8 cellular contexts compared by ENCODE assay signal in the genomic region with DNA sequence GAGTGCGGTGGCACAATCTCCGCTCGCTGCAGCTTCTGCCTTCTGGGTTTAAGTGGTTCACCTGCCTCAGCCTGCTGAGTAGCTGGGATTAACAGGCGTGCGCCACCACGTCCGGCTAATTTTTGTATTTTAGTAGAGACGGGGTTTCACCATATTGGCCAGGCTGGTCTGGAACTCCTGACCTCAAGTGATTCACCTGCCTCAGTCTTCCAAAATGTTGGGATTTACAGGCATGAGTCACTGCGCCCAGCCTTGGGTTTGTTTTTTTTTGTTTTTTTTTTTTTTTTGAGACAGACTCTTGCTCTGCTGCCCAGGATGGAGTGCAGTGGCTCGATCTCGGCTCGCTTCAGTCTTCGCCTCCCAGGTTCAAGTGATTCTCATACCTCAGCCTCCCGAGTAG. TPM values are rescaled to one million over a fixed set of nuclear protein-coding genes. Genes with fewer than 3 reads are reported as not detected.
DNase-seq lines count a peak whose midpoint lies in the region; ATAC-seq and TF ChIP-seq lines count a peak whose summit lies in the region.
"Not testable (repeated sequence)": the region's sequence is repeated elsewhere in the genome, so short reads cannot be mapped to it uniquely, and the experiment has no call there.

No MANE protein-coding gene starts in this region.

- peak overlapping the region; percentile 35; the same call in 1 of the 2 replicates for H3K4me2 ChIP-seq in HCT116 (ENCODE audit: low read length)

- H3K9me3 ChIP-seq in CD4-positive, alpha-beta T cell (ENCODE audit: control insufficient read depth, low read length); HCT116 (ENCODE audit: control insufficient read depth in 1 of 2, insufficient read depth in 1 of 2, low read depth in 1 of 2, low read length in 2 of 2); left ventricle myocardium inferior (replicated peaks): not testable (repeated sequence)

- not testable (repeated sequence) for ATAC-seq in CD4-positive, alpha-beta T cell (ENCODE audit: poor library complexity); HCT116; WTC11; naive thymus-derived CD8-positive, alpha-beta T cell

- not testable (repeated sequence) for H3K9me2 ChIP-seq in HCT116 (ENCODE audit: insufficient read depth)

- POLR2A ChIA-PET in CD4-positive, alpha-beta T cell (lab: Charles Lee): interaction anchor here (1.1 to 4.3 kb wide), 2 partner anchors 28 to 60 kb away, joined by 4 to 27 read pairs; no protein-coding TSS in a partner anchor
- POLR2A ChIA-PET in HCT116 (lab: Charles Lee); WTC11 (lab: Charles Lee): not testable (repeated sequence)
- POLR2A ChIA-PET in naive thymus-derived CD8-positive, alpha-beta T cell (lab: Charles Lee): interaction anchor here (0.7 to 10.0 kb wide), 4 partner anchors 17 to 34 kb away, joined by 3 to 93 read pairs (median 12); partner anchors contain the start of gene ARID1A

- peak overlapping the region; percentile 85 for H3K27ac Mint-ChIP-seq in CD4-positive, alpha-beta T cell
- not testable (repeated sequence) for H3K27ac Mint-ChIP-seq in WTC11
- H3K27ac Mint-ChIP-seq in naive thymus-derived CD8-positive, alpha-beta T cell: peak overlapping the region in 8 of 10 donors; percentile 58 to 86 (median 80)
- H3K27ac Mint-ChIP-seq in stimulated activated naive CD8-positive, alpha-beta T cell treated with anti-CD3 and anti-CD28 coated beads, Interleukin-15, Interleukin-2, amounts not matched to agents 100 ng/mL and 50 ng/mL, for 24 hours: peak overlapping the region; percentile 72

- H3K4me1 Mint-ChIP-seq in CD4-positive, alpha-beta T cell (ENCODE audit: low read depth): peaks cover 100% of the 10 kb centered on the region
- peaks cover 78% of the 10 kb centered on the region for H3K4me1 Mint-ChIP-seq in WTC11
- H3K4me1 Mint-ChIP-seq in naive thymus-derived CD8-positive, alpha-beta T cell: peaks cover 49 to 91% (median 88%) of the 10 kb centered on the region in 4 donors
- peaks cover 92% of the 10 kb centered on the region for H3K4me1 Mint-ChIP-seq in stimulated activated naive CD8-positive, alpha-beta T cell treated with anti-CD3 and anti-CD28 coated beads, Interleukin-15, Interleukin-2, amounts not matched to agents 100 ng/mL and 50 ng/mL, for 24 hours (ENCODE audit: low read depth)

- TF ChIP-seq CTCF in CD4-positive, alpha-beta T cell (IDR thresholded peaks at IDR 0.05); HCT116 (IDR thresholded peaks at IDR 0.05 in 2 of 3, conservative IDR thresholded peaks at IDR 0.05 in 1 of 3; ENCODE audit: borderline replicate concordance in 1 of 3, insufficient read depth in 1 of 3, low read depth in 2 of 3, low read length in 2 of 3); WTC11 (IDR thresholded peaks at IDR 0.05); brain microvascular endothelial cell (IDR thresholded peaks at IDR 0.05; ENCODE audit: low read depth, low read length, missing control alignments); left ventricle myocardium inferior (IDR thresholded peaks at IDR 0.05; ENCODE audit: borderline replicate concordance): not testable (repeated sequence)

- RAD21 ChIA-PET in HCT116 (lab: Charles Lee; ENCODE audit: low non-redundant PET in 1 of 2, low total read pairs in 2 of 2, uncharacterized antibody in 2 of 2, unreplicated experiment in 2 of 2): interaction anchor here in 1 of 2 experiments (0.7 kb wide), 1 partner anchor 63 kb away, joined by 4 read pairs; no protein-coding TSS in a partner anchor

- H4K20me1 ChIP-seq in HCT116 (ENCODE audit: insufficient read depth): peaks cover 27% of the 10 kb centered on the region; the same call in 1 of the 2 replicates

- H3K27me3 Mint-ChIP-seq in CD4-positive, alpha-beta T cell; WTC11 (ENCODE audit: low read depth); naive thymus-derived CD8-positive, alpha-beta T cell; stimulated activated naive CD8-positive, alpha-beta T cell treated with anti-CD3 and anti-CD28 coated beads, Interleukin-15, Interleukin-2, amounts not matched to agents 100 ng/mL and 50 ng/mL, for 24 hours: not testable (repeated sequence)

- in situ Hi-C loops in brain microvascular endothelial cell (cut with HindIII; ENCODE audit: low pct_ligation_motif_present, low sequenced_read_pairs): not testable (repeated sequence)

- DNase-seq in CD4-positive, alpha-beta T cell; HCT116 (ENCODE audit: low read depth, low spot score); WTC11 (ENCODE audit: low spot score); left ventricle myocardium inferior; naive thymus-derived CD8-positive, alpha-beta T cell: not testable (repeated sequence)
- DNase-seq in M059J (ENCODE audit: low read depth) (peak; percentile 84), brain microvascular endothelial cell (peak; percentile 24)

- not testable (repeated sequence) for H3K4me3 Mint-ChIP-seq in CD4-positive, alpha-beta T cell
- H3K4me3 Mint-ChIP-seq in WTC11: peak overlapping the region; percentile 32
- peak overlapping the region in 6 of 10 donors; percentile 20 to 73 (median 48) for H3K4me3 Mint-ChIP-seq in naive thymus-derived CD8-positive, alpha-beta T cell
- H3K4me3 Mint-ChIP-seq in stimulated activated naive CD8-positive, alpha-beta T cell treated with anti-CD3 and anti-CD28 coated beads, Interleukin-15, Interleukin-2, amounts not matched to agents 100 ng/mL and 50 ng/mL, for 24 hours: peak overlapping the region; percentile 11

- not testable (repeated sequence) for TF ChIP-seq RAD21 in HCT116 (IDR thresholded peaks at IDR 0.05; ENCODE audit: low read depth)

- H3K4me1 ChIP-seq in HCT116 (ENCODE audit: control insufficient read depth in 1 of 2, insufficient read depth in 2 of 2, low read length in 2 of 2) (peaks cover 42 to 64% of the 10 kb centered on the region in 2 experiments), left ventricle myocardium inferior (peaks cover 100% of the 10 kb centered on the region)

- not testable (repeated sequence) for H2AFZ ChIP-seq in HCT116 (ENCODE audit: low read depth, low read length, poor library complexity, severe bottlenecking)

- H3K9me3 Mint-ChIP-seq in CD4-positive, alpha-beta T cell; WTC11; naive thymus-derived CD8-positive, alpha-beta T cell; stimulated activated naive CD8-positive, alpha-beta T cell treated with anti-CD3 and anti-CD28 coated beads, Interleukin-15, Interleukin-2, amounts not matched to agents 100 ng/mL and 50 ng/mL, for 24 hours: not testable (repeated sequence)

- H3K4me3 ChIP-seq in HCT116 (replicated peaks in 1 of 2; ENCODE audit: low read depth in 1 of 2, low read length in 2 of 2); brain microvascular endothelial cell (ENCODE audit: low read depth, low read length); left ventricle myocardium inferior: not testable (repeated sequence)

- not testable (repeated sequence) for H3K27ac ChIP-seq in CD4-positive, alpha-beta T cell (ENCODE audit: low read depth, low read length); HCT116 (ENCODE audit: low read depth, low read length); brain microvascular endothelial cell
- peak overlapping the region; percentile 3 for H3K27ac ChIP-seq in left ventricle myocardium inferior (replicated peaks)

- not testable (repeated sequence) for TF ChIP-seq POLR2A in HCT116 (IDR thresholded peaks at IDR 0.05; ENCODE audit: borderline replicate concordance, extremely low read depth, insufficient read depth, insufficient read length)

- H3K79me2 ChIP-seq in HCT116 (ENCODE audit: insufficient read depth, low read length): peaks cover 99% of the 10 kb centered on the region

- peaks cover 13% of the 10 kb centered on the region in 2 experiments for H3K36me3 ChIP-seq in HCT116 (ENCODE audit: control insufficient read depth in 1 of 2, insufficient read depth in 2 of 2, low read length in 2 of 2)
- H3K36me3 ChIP-seq in brain microvascular endothelial cell (replicated peaks): not testable (repeated sequence)
- H3K36me3 ChIP-seq in left ventricle myocardium inferior: peaks cover 11% of the 10 kb centered on the region

- intact Hi-C loops in CD4-positive, alpha-beta T cell (cut with DNase I, micrococcal nuclease): loop anchor here in 1 of 2 experiments (2.0 to 10.0 kb wide), 2 partner anchors 13 to 59 kb away; partner anchors contain the start of gene PIGV
- intact Hi-C loops in HCT116 (cut with micrococcal nuclease): loop anchor here (5.0 kb wide), 1 partner anchor 46 kb away; no protein-coding TSS in a partner anchor
- intact Hi-C loops in left ventricle myocardium inferior (cut with micrococcal nuclease): not testable (repeated sequence)

- not testable (repeated sequence) for H3K9ac ChIP-seq in HCT116 (ENCODE audit: low read length)

- BruUV-seq in HCT116 (replicated peaks; lab: Mats Ljungman, UMichigan): not testable (repeated sequence)

- peaks cover 31% of the 10 kb centered on the region for H3K36me3 Mint-ChIP-seq in CD4-positive, alpha-beta T cell (ENCODE audit: low read depth)
- H3K36me3 Mint-ChIP-seq in WTC11: not testable (repeated sequence)
- peaks cover 0 to 23% (median 6%) of the 10 kb centered on the region in 3 donors for H3K36me3 Mint-ChIP-seq in naive thymus-derived CD8-positive, alpha-beta T cell
- H3K36me3 Mint-ChIP-seq in stimulated activated naive CD8-positive, alpha-beta T cell treated with anti-CD3 and anti-CD28 coated beads, Interleukin-15, Interleukin-2, amounts not matched to agents 100 ng/mL and 50 ng/mL, for 24 hours (ENCODE audit: low read depth): peaks cover 36% of the 10 kb centered on the region

- CTCF ChIA-PET in CD4-positive, alpha-beta T cell (lab: Charles Lee): interaction anchor here (1.1 to 1.4 kb wide), 3 partner anchors 24 to 124 kb away, joined by 3 to 4 read pairs (median 3); no protein-coding TSS in a partner anchor
- CTCF ChIA-PET in HCT116 (lab: Charles Lee): not testable (repeated sequence)
- CTCF ChIA-PET in WTC11 (lab: Charles Lee): interaction anchor here (0.7 to 3.3 kb wide), 4 partner anchors 49 to 142 kb away, joined by 3 to 21 read pairs (median 6); partner anchors contain the start of gene PIGV

- not testable (repeated sequence) for H3K27me3 ChIP-seq in CD4-positive, alpha-beta T cell (ENCODE audit: control insufficient read depth, insufficient read depth, low read length); HCT116 (ENCODE audit: insufficient read depth, low read length); brain microvascular endothelial cell (replicated peaks); left ventricle myocardium inferior (ENCODE audit: low read depth)

RNA-seq across cellular contexts. Expression of gene ARID1A, which starts 30.1 kb away (rescaled TPM):
- 100 to 1,000 TPM; 102 to 103 TPM for total RNA-seq in CD4-positive, alpha-beta T cell
- total RNA-seq in HCT116 (2021; ENCODE audit: unreplicated experiment) (62.8 TPM), WTC11 (2021) (98.0 to 105 TPM (median 103 TPM) in 3 replicates), left ventricle myocardium inferior (31.7 TPM)
- 55.1 and 56.3 TPM in 2 replicates for polyA plus RNA-seq in HCT116 (2012)
- 18.1 and 26.2 TPM in 2 replicates for total RNA-seq in M059J (2014; rRNA removed; shearing (Covaris generic))
- 100 to 1,000 TPM; 123 TPM for total RNA-seq in naive thymus-derived CD8-positive, alpha-beta T cell
- 10 to 100 TPM; 21.2 to 32.0 (median 28.9) TPM for polyA plus RNA-seq in naive thymus-derived CD8-positive, alpha-beta T cell
